Comparison of ENCODE assay signal across 8 cellular contexts in the genomic region with DNA sequence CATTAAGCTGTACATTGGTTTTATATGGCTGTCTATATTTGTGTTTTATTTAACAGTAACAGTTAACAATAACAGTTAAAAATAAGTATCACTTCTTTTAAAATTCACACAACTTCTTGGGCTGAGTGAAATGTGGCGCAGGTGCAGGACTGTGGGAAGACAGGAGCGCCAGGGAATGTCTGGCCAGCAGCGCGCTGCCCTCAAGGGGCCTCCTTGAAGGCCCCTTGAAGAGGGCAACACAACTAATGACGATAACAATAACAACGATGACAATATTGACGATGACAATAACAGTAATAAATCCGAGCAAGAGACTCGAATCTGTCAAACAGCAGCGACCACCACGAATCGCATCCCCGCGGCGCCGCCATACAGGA. TPM values are rescaled to one million over a fixed set of nuclear protein-coding genes. Genes with fewer than 3 reads are reported as not detected.
DNase-seq lines count a peak whose midpoint lies in the region; ATAC-seq and TF ChIP-seq lines count a peak whose summit lies in the region.

No MANE protein-coding gene starts in this region.

- peaks cover 16 to 34% of the 10 kb centered on the region in 2 donors for H3K27me3 Mint-ChIP-seq in T-cell

- H3K4me1 ChIP-seq in gastroesophageal sphincter (peaks cover 0 to 49% (median 0%) of the 10 kb centered on the region in 3 donors), rectal smooth muscle tissue (ENCODE audit: control insufficient read depth, insufficient read depth, low read length) (peaks cover 3% of the 10 kb centered on the region)

- no peak for TF ChIP-seq EP300 in gastroesophageal sphincter (IDR thresholded peaks at IDR 0.05)

- H3K36me3 Mint-ChIP-seq in T-cell = no peaks in the 10 kb centered on the region

- H3K4me3 ChIP-seq in gastroesophageal sphincter (peak overlapping the region; percentile 78 to 89), rectal smooth muscle tissue (ENCODE audit: low read length) (peak overlapping the region; percentile 49)

- TF ChIP-seq CTCF in gastroesophageal sphincter (IDR thresholded peaks at IDR 0.05) (no peak), GM10266 (IDR thresholded peaks at IDR 0.05; ENCODE audit: control insufficient read depth, insufficient read depth, low read depth, missing control alignments) (no peak)

- H3K9me3 ChIP-seq in gastroesophageal sphincter = peaks cover 0 to 10% (median 0%) of the 10 kb centered on the region in 3 donors

- H3K4me1 Mint-ChIP-seq in T-cell = peaks cover 0 to 19% (median 14%) of the 10 kb centered on the region in 3 donors

- CTCF ChIA-PET in T-cell (lab: Charles Lee) = no interaction called here

- peak overlapping the region; percentile 19 to 68 for H3K27ac Mint-ChIP-seq in T-cell

- ATAC-seq in T-cell (replicated peaks in 1 of 4) (no peak), gastroesophageal sphincter (peak; percentile 40), esophagus mucosa (no peak), HG03045 (IDR thresholded peaks at IDR 0.05; ENCODE audit: unreplicated experiment) (no peak)

- no peaks in the 10 kb centered on the region for H3K36me3 ChIP-seq in gastroesophageal sphincter
- H3K36me3 ChIP-seq in rectal smooth muscle tissue (ENCODE audit: control insufficient read depth, insufficient read depth, low read length) = no peaks in the 10 kb centered on the region

- H3K4me3 Mint-ChIP-seq in T-cell = peak overlapping the region; percentile 73 to 82 (median 80)

- peak; percentile 73 for DNase-seq in ELF-1 (ENCODE audit: low read depth, low spot score)
- no peak for DNase-seq in T-cell
- DNase-seq in hypothalamus (lab: John Stamatoyannopoulos, UW) = no peak
- DNase-seq in GM10266 (ENCODE audit: extremely low spot score) = no peak

- H3K9me3 Mint-ChIP-seq in T-cell = peaks cover 0 to 20% (median 13%) of the 10 kb centered on the region in 3 donors

- H3K27me3 ChIP-seq in gastroesophageal sphincter = no peaks in the 10 kb centered on the region
- H3K27me3 ChIP-seq in rectal smooth muscle tissue (ENCODE audit: control insufficient read depth, insufficient read depth, low read length) = no peaks in the 10 kb centered on the region

- no peak overlapping the region for H3K9ac ChIP-seq in rectal smooth muscle tissue (ENCODE audit: low read length)

- POLR2A ChIA-PET in T-cell (lab: Charles Lee) = no interaction called here

- no peak for TF ChIP-seq POLR2A in gastroesophageal sphincter (IDR thresholded peaks at IDR 0.05)

- WGBS in gastroesophageal sphincter (ENCODE audit: low coverage in 1 of 2), 2 donors = 0 to 6% methylated on average over 1 to 7 of the region's 16 CpGs

- peak overlapping the region; percentile 86 to 98 (median 96) for H3K27ac ChIP-seq in gastroesophageal sphincter
- H3K27ac ChIP-seq in rectal smooth muscle tissue (ENCODE audit: low read depth, low read length) = peak overlapping the region; percentile 56

RNA-seq across cellular contexts. Expression of gene PPP2R3A, which starts 0.4 kb away (rescaled TPM):
- total RNA-seq in T-cell = under 1 TPM; 0.19 to 0.95 (median 0.30) TPM
- 10 to 100 TPM; 22.5 to 31.8 (median 27.8) TPM for total RNA-seq in gastroesophageal sphincter
- total RNA-seq in esophagus mucosa = 11.4 TPM
